Comparison of ENCODE assay signal across 8 cellular contexts in the genomic region with DNA sequence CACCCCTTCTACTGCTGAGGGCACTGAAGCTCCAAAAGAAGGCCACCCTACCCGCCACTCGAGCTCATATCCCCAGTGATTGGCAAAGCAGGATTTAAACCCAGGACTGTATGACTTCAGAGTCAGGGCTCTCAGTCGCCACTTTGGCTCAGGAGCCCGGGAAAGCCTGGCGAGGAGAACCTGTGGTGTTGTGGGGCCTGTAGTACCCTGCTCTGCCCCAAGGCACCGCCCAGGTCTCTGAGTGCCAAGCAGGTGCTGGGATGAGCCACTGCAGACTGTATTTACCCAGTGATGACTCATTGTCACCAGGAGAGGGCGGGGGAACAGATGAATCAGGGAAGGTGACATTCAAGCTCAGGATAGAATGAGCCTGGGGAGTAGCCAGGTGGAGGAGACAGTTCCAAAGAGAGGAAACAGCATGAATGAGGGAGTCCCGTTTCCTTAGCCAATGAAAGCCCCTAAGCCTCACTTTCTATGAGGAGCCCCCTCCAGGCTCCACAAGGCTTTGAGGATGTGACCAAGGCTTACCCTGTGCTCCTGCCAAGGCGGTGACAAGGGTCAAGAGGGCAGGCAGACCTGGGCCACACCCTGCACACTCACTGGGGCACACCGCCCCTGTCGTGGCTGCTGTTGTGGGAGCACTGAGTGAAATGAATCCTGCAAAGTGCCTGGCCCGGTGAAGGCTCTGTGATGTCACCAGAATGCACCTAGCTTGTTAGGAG. TPM values are rescaled to one million over a fixed set of nuclear protein-coding genes. Genes with fewer than 3 reads are reported as not detected.
A peak's percentile ranks its signal among the peaks of the same experiment; 100 is the strongest.
DNase-seq lines count a peak whose midpoint lies in the region; ATAC-seq, FAIRE-seq and TF ChIP-seq lines count a peak whose summit lies in the region.

No MANE protein-coding gene starts in this region.

- peaks cover 51 to 93% (median 87%) of the 10 kb centered on the region in 4 donors for H3K4me1 Mint-ChIP-seq in naive thymus-derived CD8-positive, alpha-beta T cell
- H3K4me1 Mint-ChIP-seq in stimulated activated naive CD8-positive, alpha-beta T cell treated with anti-CD3 and anti-CD28 coated beads, Interleukin-15, amount 100 ng/mL, for 72 hours = peaks cover 99% of the 10 kb centered on the region

- H4K8ac ChIP-seq in H1 (ENCODE audit: extremely low read depth, insufficient read depth, low read length) = no peak overlapping the region

- H3K79me2 ChIP-seq in H1 (ENCODE audit: control insufficient read depth in 1 of 2, insufficient read depth in 2 of 2, low read length in 2 of 2) = peaks cover 0 to 84% of the 10 kb centered on the region in 2 experiments; a peak in 2 of 4 replicates

- TF ChIP-seq CTCF in H1 (IDR thresholded peaks at IDR 0.05; ENCODE audit: control extremely low read depth in 1 of 3, insufficient read depth in 1 of 3, low read depth in 1 of 3, low read length in 3 of 3) = peak in 2 of 3 experiments; percentile 86 to 92; a peak in 3 of 4 replicates

- no peak overlapping the region for H3K4ac ChIP-seq in H1 (replicated peaks; ENCODE audit: insufficient read length, low read depth, low read length)

- peak; percentile 80 for DNase-seq in D341Med (ENCODE audit: low spot score)
- peak; percentile 99 for DNase-seq in NCI-H2171 treated with DMSO at 0.1 percent for 48 hours (lab: John Stamatoyannopoulos, UW)
- DNase-seq in activated CD4-positive, alpha-beta T cell treated with anti-CD3 and anti-CD28 coated beads, Interleukin-2, amount 50 U/mL, for 24 hours (ENCODE audit: low read depth in 1 of 2, low spot score in 1 of 2) = peak; percentile 52 to 86
- DNase-seq in H1 (ENCODE audit: low read depth in 1 of 2, low spot score in 2 of 2) = peak in 1 of 2 experiments; percentile 75
- DNase-seq in naive thymus-derived CD8-positive, alpha-beta T cell = peak; percentile 56 to 86 (median 73)
- peak; percentile 72 to 85 for DNase-seq in stimulated activated naive CD8-positive, alpha-beta T cell treated with anti-CD3 and anti-CD28 coated beads, Interleukin-15, amount 100 ng/mL, for 72 hours
- DNase-seq in amniotic stem cell (lab: John Stamatoyannopoulos, UW) = no peak

- no peak for TF ChIP-seq EP300 in H1 (IDR thresholded peaks at IDR 0.05; ENCODE audit: borderline replicate concordance in 1 of 2, low read depth in 2 of 2, low read length in 2 of 2)

- CTCF ChIA-PET in H1 (lab: Charles Lee; ENCODE audit: partially characterized antibody) = interaction anchor here (0.6 to 35.5 kb wide), 35 partner anchors 8 to 414 kb away, joined by 3 to 825 read pairs (median 4); a partner anchor contains a TSS

- H3K4me3 ChIP-seq in H1 (ENCODE audit: extremely low read depth in 1 of 4, insufficient read depth in 2 of 4, low read depth in 3 of 4, low read length in 4 of 4) = no peak overlapping the region

- TF ChIP-seq RAD21 in H1 (IDR thresholded peaks at IDR 0.05 in 1 of 2, conservative IDR thresholded peaks at IDR 0.05 in 1 of 2; ENCODE audit: low read depth in 2 of 2, low read length in 2 of 2) = peak; percentile 62 to 75

- no peak overlapping the region for H3K56ac ChIP-seq in H1 (replicated peaks; ENCODE audit: insufficient read length, low read depth, low read length)

- H3K23me2 ChIP-seq in H1 (ENCODE audit: low read depth, low read length) = no peaks in the 10 kb centered on the region

- peak; percentile 52 for FAIRE-seq in H1 (lab: Jason Lieb, UNC)

- H3K18ac ChIP-seq in H1 (ENCODE audit: extremely low read depth, low read length) = no peak overlapping the region

- H3K79me1 ChIP-seq in H1 (ENCODE audit: low read depth, low read length) = peaks cover 26% of the 10 kb centered on the region

- peaks cover 0 to 2% (median 0%) of the 10 kb centered on the region in 4 experiments; a peak in 2 of 8 replicates for H3K36me3 ChIP-seq in H1 (ENCODE audit: control insufficient read depth in 2 of 4, insufficient read depth in 4 of 4, low read length in 3 of 4)

- no peak overlapping the region for H4K5ac ChIP-seq in H1 (ENCODE audit: insufficient read length, low read depth, low read length)

- POLR2A ChIA-PET in H1 (lab: Charles Lee; ENCODE audit: partially characterized antibody) = interaction anchor here (0.8 to 2.1 kb wide), 5 partner anchors 8 to 94 kb away, joined by 3 to 9 read pairs (median 4); a partner anchor contains a TSS
- POLR2A ChIA-PET in naive thymus-derived CD8-positive, alpha-beta T cell (lab: Charles Lee) = interaction anchor here (1.0 to 67.4 kb wide), 11 partner anchors 11 to 173 kb away, joined by 3 to 2190 read pairs (median 5); a partner anchor contains a TSS

- peak overlapping the region; percentile 97; the same call in 1 of the 2 replicates for H2BK15ac ChIP-seq in H1 (ENCODE audit: low read length)

- H2AK5ac ChIP-seq in H1 (ENCODE audit: low read depth, low read length) = 0 out of 2 replicates have a peak overlapping the region, but pooled peaks have one; percentile 1

- no peaks in the 10 kb centered on the region for H3K9me3 ChIP-seq in H1 (ENCODE audit: insufficient read depth in 2 of 2, low read depth in 1 of 2, low read length in 1 of 2)

- no peak overlapping the region for H4K91ac ChIP-seq in H1 (replicated peaks; ENCODE audit: insufficient read length, low read length)

- TF ChIP-seq POLR2A in H1 (IDR thresholded peaks at IDR 0.05; ENCODE audit: control extremely low read depth in 1 of 2, low read depth in 2 of 2, low read length in 2 of 2) = no peak

- no peak overlapping the region for H3K9ac ChIP-seq in H1 (replicated peaks in 1 of 4; ENCODE audit: extremely low read depth in 1 of 4, low read depth in 3 of 4, low read length in 3 of 4)

- peak overlapping the region; percentile 71 to 93 (median 80) for H3K4me3 Mint-ChIP-seq in naive thymus-derived CD8-positive, alpha-beta T cell
- H3K4me3 Mint-ChIP-seq in stimulated activated naive CD8-positive, alpha-beta T cell treated with anti-CD3 and anti-CD28 coated beads, Interleukin-15, amount 100 ng/mL, for 72 hours = peak overlapping the region; percentile 71

- H3K4me2 ChIP-seq in H1 (ENCODE audit: insufficient read depth in 1 of 2, low read depth in 2 of 2, low read length in 2 of 2) = no peak overlapping the region

- no peak overlapping the region for H2BK120ac ChIP-seq in H1 (replicated peaks; ENCODE audit: low read depth, low read length)

- no peak overlapping the region for H3K14ac ChIP-seq in H1 (ENCODE audit: insufficient read length)

- no peak overlapping the region for H3K23ac ChIP-seq in H1 (ENCODE audit: insufficient read length)

- no peaks in the 10 kb centered on the region for H3K9me3 Mint-ChIP-seq in naive thymus-derived CD8-positive, alpha-beta T cell
- H3K9me3 Mint-ChIP-seq in stimulated activated naive CD8-positive, alpha-beta T cell treated with anti-CD3 and anti-CD28 coated beads, Interleukin-15, amount 100 ng/mL, for 72 hours = peaks cover 0 to 9% of the 10 kb centered on the region in 2 donors

- H2BK12ac ChIP-seq in H1 (ENCODE audit: low read depth, low read length) = 0 out of 2 replicates have a peak overlapping the region, but pooled peaks have one; percentile 19

- no peaks in the 10 kb centered on the region for H3K27me3 ChIP-seq in H1 (replicated peaks in 1 of 4; ENCODE audit: control insufficient read depth in 3 of 4, extremely low read depth in 1 of 4, insufficient read depth in 3 of 4, low read length in 3 of 4)

- H3K27ac Mint-ChIP-seq in naive thymus-derived CD8-positive, alpha-beta T cell = peak overlapping the region; percentile 82 to 99 (median 93)
- H3K27ac Mint-ChIP-seq in stimulated activated naive CD8-positive, alpha-beta T cell treated with anti-CD3 and anti-CD28 coated beads, Interleukin-15, amount 100 ng/mL, for 72 hours = peak overlapping the region; percentile 75 to 79

- no peaks in the 10 kb centered on the region for H3K27me3 Mint-ChIP-seq in naive thymus-derived CD8-positive, alpha-beta T cell
- H3K27me3 Mint-ChIP-seq in stimulated activated naive CD8-positive, alpha-beta T cell treated with anti-CD3 and anti-CD28 coated beads, Interleukin-15, amount 100 ng/mL, for 72 hours = no peaks in the 10 kb centered on the region

- 0 out of 2 replicates have a peak overlapping the region, but pooled peaks have one; percentile 12 for H3K27ac ChIP-seq in H1 (ENCODE audit: low read depth, low read length)

- no peak overlapping the region for H2BK20ac ChIP-seq in H1 (ENCODE audit: low read length)

- H3K4me1 ChIP-seq in H1 (replicated peaks in 1 of 4; ENCODE audit: control insufficient read depth in 3 of 4, insufficient read depth in 4 of 4, low read length in 3 of 4) = peaks cover 0 to 11% (median 8%) of the 10 kb centered on the region in 4 experiments; a peak in 5 of 7 replicates

- no peak overlapping the region for H2AFZ ChIP-seq in H1 (ENCODE audit: low read length)

- H4K20me1 ChIP-seq in H1 (replicated peaks in 1 of 2; ENCODE audit: control insufficient read depth in 1 of 2, insufficient read depth in 2 of 2, low read length in 2 of 2) = peaks cover 27 to 28% of the 10 kb centered on the region in 2 experiments

- WGBS in H1 (ENCODE audit: extremely low coverage in 1 of 2, insufficient coverage in 1 of 2, insufficient read length in 1 of 2, insufficient replicate concordance in 2 of 2, low coverage in 1 of 2, low lambda C conversion rate in 2 of 2, missing lambda C conversion rate in 1 of 2), 2 experiments = 54% methylated on average over 12 of the region's 12 CpGs; no CpG with 5 or more reads in 1 of the 2 experiments

- ATAC-seq in HG02571 (IDR thresholded peaks at IDR 0.05; ENCODE audit: unreplicated experiment) = peak; percentile 55
- peak; percentile 79 to 89 for ATAC-seq in naive thymus-derived CD8-positive, alpha-beta T cell
- peak; percentile 95 for ATAC-seq in stimulated activated naive CD8-positive, alpha-beta T cell treated with anti-CD3 and anti-CD28 coated beads, Interleukin-15, amount 100 ng/mL, for 72 hours

- H3K36me3 Mint-ChIP-seq in naive thymus-derived CD8-positive, alpha-beta T cell = peaks cover 0 to 57% (median 0%) of the 10 kb centered on the region in 3 donors

- peak overlapping the region; percentile 39; the same call in 1 of the 2 replicates for H2BK5ac ChIP-seq in H1 (ENCODE audit: low read depth, low read length)

RNA-seq across cellular contexts. Expression of a gene that starts 17.8 kb away (rescaled TPM):
- 45.4 and 48.8 TPM in 2 replicates for total RNA-seq in H1 (2021; fragmentation: NEBNext Ultra II Directional; extraction: Animal tissue kit (Norgen Biotek cat#: 25700))
- 95.4 and 110 TPM in 2 replicates for polyA plus RNA-seq in H1 (2011; rRNA removed)
- 55.5 TPM for polyA plus RNA-seq in H1 (2011; cell fraction: cytosol; rRNA removed)
- 67.9 TPM for polyA plus RNA-seq in H1 (2011; cell fraction: nucleus; rRNA removed)
- 34.5 to 60.4 TPM (median 57.6 TPM) in 4 replicates for polyA plus RNA-seq in H1 (2012, experiment 1 of 2)
- polyA plus RNA-seq in H1 (2012, experiment 2 of 2) = 64.1 TPM
- 39.2 TPM for polyA plus RNA-seq in H1 (2013, experiment 1 of 2)
- polyA plus RNA-seq in H1 (2013, experiment 2 of 2) = 39.2 TPM
- 37.7 and 56.7 TPM in 2 replicates for polyA minus RNA-seq in H1 (2011; rRNA and poly(A)+ RNA removed)
- polyA minus RNA-seq in H1 (2011; cell fraction: cytosol; rRNA and poly(A)+ RNA removed) = 37.1 TPM
- polyA minus RNA-seq in H1 (2011; cell fraction: nucleus; rRNA and poly(A)+ RNA removed) = 41.0 TPM
- total RNA-seq in naive thymus-derived CD8-positive, alpha-beta T cell = 10 to 100 TPM; 71.1 to 74.6 TPM
- polyA plus RNA-seq in naive thymus-derived CD8-positive, alpha-beta T cell = 10 to 100 TPM; 28.5 to 34.7 (median 34.2) TPM

RNA-seq across cellular contexts. Expression of a gene that starts 24.9 kb away (rescaled TPM):
- 12.2 and 13.4 TPM in 2 replicates for total RNA-seq in H1 (2021; fragmentation: NEBNext Ultra II Directional; extraction: Animal tissue kit (Norgen Biotek cat#: 25700))
- polyA plus RNA-seq in H1 (2011; rRNA removed) = 15.4 and 27.4 TPM in 2 replicates
- 15.3 TPM for polyA plus RNA-seq in H1 (2011; cell fraction: cytosol; rRNA removed)
- polyA plus RNA-seq in H1 (2011; cell fraction: nucleus; rRNA removed) = 42.3 TPM
- 11.0 to 14.5 TPM (median 13.0 TPM) in 4 replicates for polyA plus RNA-seq in H1 (2012, experiment 1 of 2)
- 10.5 TPM for polyA plus RNA-seq in H1 (2012, experiment 2 of 2)
- 12.9 TPM for polyA plus RNA-seq in H1 (2013, experiment 1 of 2)
- polyA plus RNA-seq in H1 (2013, experiment 2 of 2) = 11.8 TPM
- 1.8 and 4.1 TPM in 2 replicates for polyA minus RNA-seq in H1 (2011; rRNA and poly(A)+ RNA removed)
- polyA minus RNA-seq in H1 (2011; cell fraction: cytosol; rRNA and poly(A)+ RNA removed) = 16.4 TPM
- polyA minus RNA-seq in H1 (2011; cell fraction: nucleus; rRNA and poly(A)+ RNA removed) = 10.7 TPM
- total RNA-seq in naive thymus-derived CD8-positive, alpha-beta T cell = 1 to 10 TPM; 1.8 to 2.0 TPM
- under 1 TPM in 2 of 3 donors, not detected in 1; 0.28 to 0.46 TPM for polyA plus RNA-seq in naive thymus-derived CD8-positive, alpha-beta T cell

RNA-seq across cellular contexts. Expression of a gene that starts 25.3 kb away (rescaled TPM):
- total RNA-seq in H1 (2021; fragmentation: NEBNext Ultra II Directional; extraction: Animal tissue kit (Norgen Biotek cat#: 25700)) = 50.8 and 51.3 TPM in 2 replicates
- polyA plus RNA-seq in H1 (2011; rRNA removed) = 29.8 and 61.0 TPM in 2 replicates
- polyA plus RNA-seq in H1 (2011; cell fraction: cytosol; rRNA removed) = 21.7 TPM
- polyA plus RNA-seq in H1 (2011; cell fraction: nucleus; rRNA removed) = 44.6 TPM
- polyA plus RNA-seq in H1 (2012, experiment 1 of 2) = 25.4 to 46.5 TPM (median 38.1 TPM) in 4 replicates
- 23.9 TPM for polyA plus RNA-seq in H1 (2012, experiment 2 of 2)
- polyA plus RNA-seq in H1 (2013, experiment 1 of 2) = 23.7 TPM
- polyA plus RNA-seq in H1 (2013, experiment 2 of 2) = 21.4 TPM
- polyA minus RNA-seq in H1 (2011; rRNA and poly(A)+ RNA removed) = 17.4 and 17.6 TPM in 2 replicates
- 13.5 TPM for polyA minus RNA-seq in H1 (2011; cell fraction: cytosol; rRNA and poly(A)+ RNA removed)
- 20.7 TPM for polyA minus RNA-seq in H1 (2011; cell fraction: nucleus; rRNA and poly(A)+ RNA removed)
- total RNA-seq in naive thymus-derived CD8-positive, alpha-beta T cell = 100 to 1,000 TPM; 564 to 631 TPM
- 100 to 1,000 TPM; 134 to 318 (median 149) TPM for polyA plus RNA-seq in naive thymus-derived CD8-positive, alpha-beta T cell

RNA-seq across cellular contexts. Expression of a gene that starts 38.6 kb away (rescaled TPM):
- total RNA-seq in H1 (2021; fragmentation: NEBNext Ultra II Directional; extraction: Animal tissue kit (Norgen Biotek cat#: 25700)) = 21.8 and 27.0 TPM in 2 replicates
- 34.1 and 49.5 TPM in 2 replicates for polyA plus RNA-seq in H1 (2011; rRNA removed)
- polyA plus RNA-seq in H1 (2011; cell fraction: cytosol; rRNA removed) = 27.6 TPM
- polyA plus RNA-seq in H1 (2011; cell fraction: nucleus; rRNA removed) = 38.3 TPM
- 11.6 to 21.8 TPM (median 18.9 TPM) in 4 replicates for polyA plus RNA-seq in H1 (2012, experiment 1 of 2)
- polyA plus RNA-seq in H1 (2012, experiment 2 of 2) = 18.6 TPM
- 26.2 TPM for polyA plus RNA-seq in H1 (2013, experiment 1 of 2)
- polyA plus RNA-seq in H1 (2013, experiment 2 of 2) = 25.6 TPM
- 16.4 and 19.0 TPM in 2 replicates for polyA minus RNA-seq in H1 (2011; rRNA and poly(A)+ RNA removed)
- polyA minus RNA-seq in H1 (2011; cell fraction: cytosol; rRNA and poly(A)+ RNA removed) = 32.7 TPM
- polyA minus RNA-seq in H1 (2011; cell fraction: nucleus; rRNA and poly(A)+ RNA removed) = 24.5 TPM
- 10 to 100 TPM; 47.0 to 47.5 TPM for total RNA-seq in naive thymus-derived CD8-positive, alpha-beta T cell
- polyA plus RNA-seq in naive thymus-derived CD8-positive, alpha-beta T cell = 10 to 100 TPM; 19.8 to 34.4 (median 22.1) TPM

RNA-seq across cellular contexts. Expression of a gene that starts 56.1 kb away (rescaled TPM):
- total RNA-seq in H1 (2021; fragmentation: NEBNext Ultra II Directional; extraction: Animal tissue kit (Norgen Biotek cat#: 25700)) = 37.7 and 43.7 TPM in 2 replicates
- 64.4 and 72.9 TPM in 2 replicates for polyA plus RNA-seq in H1 (2011; rRNA removed)
- polyA plus RNA-seq in H1 (2011; cell fraction: cytosol; rRNA removed) = 60.4 TPM
- 54.5 TPM for polyA plus RNA-seq in H1 (2011; cell fraction: nucleus; rRNA removed)
- polyA plus RNA-seq in H1 (2012, experiment 1 of 2) = 22.5 to 37.7 TPM (median 31.4 TPM) in 4 replicates
- 33.2 TPM for polyA plus RNA-seq in H1 (2012, experiment 2 of 2)
- polyA plus RNA-seq in H1 (2013, experiment 1 of 2) = 27.2 TPM
- 27.7 TPM for polyA plus RNA-seq in H1 (2013, experiment 2 of 2)
- polyA minus RNA-seq in H1 (2011; rRNA and poly(A)+ RNA removed) = 40.3 and 44.6 TPM in 2 replicates
- polyA minus RNA-seq in H1 (2011; cell fraction: cytosol; rRNA and poly(A)+ RNA removed) = 18.6 TPM
- polyA minus RNA-seq in H1 (2011; cell fraction: nucleus; rRNA and poly(A)+ RNA removed) = 23.3 TPM
- 100 to 1,000 TPM; 102 to 110 TPM for total RNA-seq in naive thymus-derived CD8-positive, alpha-beta T cell
- polyA plus RNA-seq in naive thymus-derived CD8-positive, alpha-beta T cell = 10 to 100 TPM; 29.8 to 42.8 (median 30.3) TPM

Comparison
In these comparisons a context has a peak if more than half of its experiments do, and no peak if none do; other contexts are left out.
1. RNA of a gene that starts 25.3 kb away (total RNA-seq): 564 to 631 TPM in naive thymus-derived CD8-positive, alpha-beta T cell; 50.8 to 51.3 TPM in H1; every median in the first group is over 10 times any median in the second.
2. Peak in every context shown above with its lines, with median percentiles within 50 percentile points of each other: ATAC-seq.